ENCODE assay signal across 9 cellular contexts in the genomic region with DNA sequence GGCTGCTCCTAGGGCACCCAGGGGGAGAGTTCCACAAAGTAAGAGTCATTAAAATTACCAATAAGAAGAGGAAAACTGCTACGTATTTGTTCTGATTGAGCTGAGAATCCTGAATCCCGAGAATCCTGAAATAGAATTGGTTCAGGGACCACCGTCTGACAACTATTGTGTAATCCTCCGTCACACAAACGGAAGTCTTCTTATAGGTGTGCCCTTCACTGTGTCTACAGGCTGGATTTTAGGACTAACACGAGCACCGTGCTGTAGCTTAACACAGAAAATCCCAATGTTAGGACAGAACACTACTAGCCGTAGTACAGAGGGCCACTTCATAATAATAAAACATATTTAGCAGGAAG. TPM values are rescaled to one million over a fixed set of nuclear protein-coding genes. Genes with fewer than 3 reads are reported as not detected.
DNase-seq lines count a peak whose midpoint lies in the region; ATAC-seq and TF ChIP-seq lines count a peak whose summit lies in the region.
"Had no signal": no experiment of that assay in that cellular context is flagged by ENCODE, and none has a peak within 500 bp of the region (broad histone marks: within the 10 kb centered on the region; RNA-seq: fewer than 3 reads in every experiment).

No MANE protein-coding gene starts in this region.

- no peak overlapping the region for H3K27ac ChIP-seq in right lobe of liver

- H3K4me1 Mint-ChIP-seq in activated T-cell treated with anti-CD3 and anti-CD28 coated beads, Interleukin-2, amount 50 U/mL, for 4 hours (ENCODE audit: low read depth) = peaks cover 11% of the 10 kb centered on the region
- H3K4me1 Mint-ChIP-seq in activated naive CD8-positive, alpha-beta T cell (ENCODE audit: low read depth) = peaks cover 13% of the 10 kb centered on the region
- peaks cover 8% of the 10 kb centered on the region for H3K4me1 Mint-ChIP-seq in type B pancreatic cell (ENCODE audit: unreplicated experiment)

- no peaks in the 10 kb centered on the region for H3K27me3 ChIP-seq in right lobe of liver

- peak overlapping the region; percentile 45 to 54 (median 46) for H3K4me3 ChIP-seq in right lobe of liver

- no peak for ATAC-seq in activated T-cell treated with anti-CD3 and anti-CD28 coated beads, Interleukin-2, amount 50 U/mL, for 4 hours
- ATAC-seq in right lobe of liver (peak in 1 of 4 donors; percentile 3), GM19455 (IDR thresholded peaks at IDR 0.05; ENCODE audit: unreplicated experiment) (no peak)

- H3K27ac Mint-ChIP-seq in activated naive CD8-positive, alpha-beta T cell = no peak overlapping the region
- H3K27ac Mint-ChIP-seq in type B pancreatic cell = peak overlapping the region; percentile 95

- H3K9me3 ChIP-seq in right lobe of liver = no peaks in the 10 kb centered on the region

- no peak for DNase-seq in activated T-cell treated with anti-CD3 and anti-CD28 coated beads, Interleukin-2, amount 50 U/mL, for 4 hours
- DNase-seq in activated T-cell treated with anti-CD3 and anti-CD28 coated beads for 4 hours (no peak), right lobe of liver (no peak), type B pancreatic cell (ENCODE audit: extremely low spot score, unreplicated experiment) (no peak), inferior parietal cortex (ENCODE audit: extremely low spot score) (no peak), NCI-H1694 treated with DMSO at 0.1 percent for 48 hours (lab: John Stamatoyannopoulos, UW) (no peak)

- peaks cover 0 to 3% (median 0%) of the 10 kb centered on the region in 4 donors for H3K4me1 ChIP-seq in right lobe of liver

- intact Hi-C loops in right lobe of liver (cut with DNase I) = no loop called here

- no peak for TF ChIP-seq POLR2A in right lobe of liver (IDR thresholded peaks at IDR 0.05)

- H3K4me3 Mint-ChIP-seq in activated T-cell treated with anti-CD3 and anti-CD28 coated beads, Interleukin-2, amount 50 U/mL, for 4 hours = peak overlapping the region; percentile 79
- H3K4me3 Mint-ChIP-seq in activated naive CD8-positive, alpha-beta T cell = peak overlapping the region; percentile 80
- H3K4me3 Mint-ChIP-seq in type B pancreatic cell = peak overlapping the region; percentile 88

- H3K27me3 Mint-ChIP-seq in activated T-cell treated with anti-CD3 and anti-CD28 coated beads, Interleukin-2, amount 50 U/mL, for 4 hours (ENCODE audit: low read depth) = peaks cover 7% of the 10 kb centered on the region
- H3K27me3 Mint-ChIP-seq in activated naive CD8-positive, alpha-beta T cell = peaks cover 2% of the 10 kb centered on the region
- H3K27me3 Mint-ChIP-seq in type B pancreatic cell = peaks cover 4% of the 10 kb centered on the region

- TF ChIP-seq CTCF in right lobe of liver (IDR thresholded peaks at IDR 0.05) (no peak), type B pancreatic cell (conservative IDR thresholded peaks at IDR 0.05) (no peak)

- H3K36me3 Mint-ChIP-seq in activated T-cell treated with anti-CD3 and anti-CD28 coated beads, Interleukin-2, amount 50 U/mL, for 4 hours (ENCODE audit: insufficient read depth) = no peaks in the 10 kb centered on the region
- peaks cover 3% of the 10 kb centered on the region for H3K36me3 Mint-ChIP-seq in activated naive CD8-positive, alpha-beta T cell
- H3K36me3 Mint-ChIP-seq in type B pancreatic cell = no peaks in the 10 kb centered on the region

- 64% methylated on average over 8 of the region's 8 CpGs for WGBS in right lobe of liver (ENCODE audit: insufficient coverage, low coverage, low lambda C conversion rate, missing lambda C conversion rate)

- peaks cover 13% of the 10 kb centered on the region for H3K9me3 Mint-ChIP-seq in activated T-cell treated with anti-CD3 and anti-CD28 coated beads, Interleukin-2, amount 50 U/mL, for 4 hours
- H3K9me3 Mint-ChIP-seq in activated naive CD8-positive, alpha-beta T cell (ENCODE audit: low read depth) = peaks cover 7% of the 10 kb centered on the region
- peaks cover 10% of the 10 kb centered on the region for H3K9me3 Mint-ChIP-seq in type B pancreatic cell

- no peaks in the 10 kb centered on the region for H3K36me3 ChIP-seq in right lobe of liver

RNA-seq across cellular contexts. Expression of gene RNF182, which starts 50.6 kb away (rescaled TPM):
- total RNA-seq in activated T-cell treated with anti-CD3 and anti-CD28 coated beads, Interleukin-2, amount 50 U/mL, for 4 hours = under 1 TPM in 1 of 3 donors, not detected in 2; 0.08 TPM
- not detected for total RNA-seq in right lobe of liver
- total RNA-seq in type B pancreatic cell (ENCODE audit: low replicate concordance) = 2.8 and 12.3 TPM in 2 replicates
- total RNA-seq: activated CD8-positive, alpha-beta memory T cell treated with anti-CD3 and anti-CD28 coated beads for 36 hours had no signal

RNA-seq across cellular contexts. Expression of gene MCUR1, which starts 59.8 kb away (rescaled TPM):
- 10 to 100 TPM; 43.2 to 47.1 (median 44.2) TPM for total RNA-seq in activated T-cell treated with anti-CD3 and anti-CD28 coated beads, Interleukin-2, amount 50 U/mL, for 4 hours
- total RNA-seq in right lobe of liver (10 to 100 TPM; 12.7 to 17.8 (median 15.2) TPM), type B pancreatic cell (ENCODE audit: low replicate concordance) (25.3 and 31.6 TPM in 2 replicates)
